Comparison of ENCODE assay signal across 16 cellular contexts in genomic region chr10:124545346-124545745, GRCh38.
DNase-seq lines count a peak whose midpoint lies in the region; ATAC-seq and TF ChIP-seq lines count a peak whose summit lies in the region.
"Had no signal": no experiment of that assay in that cellular context is flagged by ENCODE, and none has a peak within 500 bp of the region (broad histone marks: within the 10 kb centered on the region; RNA-seq: fewer than 3 reads in every experiment).

No MANE protein-coding gene starts in this region.

- no peaks in the 10 kb centered on the region for H3K36me3 Mint-ChIP-seq in stimulated activated memory B cell treated with anti-CD40 and anti-IgM and Interleukin-4, amounts not matched to agents 10 μg/mL and 1 μg/mL and 100 μg/mL, for 72 hours

- no peak for TF ChIP-seq CTCF in VCaP (conservative IDR thresholded peaks at IDR 0.05)

- intact Hi-C loops in Right ventricle myocardium inferior (cut with DNase I), result no loop called here
- intact Hi-C loops in Right ventricle myocardium superior (cut with DNase I), result no loop called here

- H3K4me1 Mint-ChIP-seq in stimulated activated memory B cell treated with anti-CD40 and anti-IgM and Interleukin-4, amounts not matched to agents 10 μg/mL and 1 μg/mL and 100 μg/mL, for 72 hours, result peaks cover 75% of the 10 kb centered on the region
- H3K4me1 Mint-ChIP-seq: activated T-helper 17 cell treated with anti-CD3 and anti-CD28 coated beads, Interleukin-2, amount 50 U/mL, for 72 hours had no signal

- no peaks in the 10 kb centered on the region for H3K9me3 Mint-ChIP-seq in stimulated activated memory B cell treated with anti-CD40 and anti-IgM and Interleukin-4, amounts not matched to agents 10 μg/mL and 1 μg/mL and 100 μg/mL, for 72 hours
- H3K9me3 Mint-ChIP-seq: activated T-helper 17 cell treated with anti-CD3 and anti-CD28 coated beads, Interleukin-2, amount 50 U/mL, for 72 hours; stimulated activated naive CD8-positive, alpha-beta T cell treated with anti-CD3 and anti-CD28 coated beads, Interleukin-15, Interleukin-2, amounts not matched to agents 100 ng/mL and 50 ng/mL, for 24 hours; T-helper 1 cell treated with Interleukin-12 subunit alpha and Interleukin-12 subunit beta and Interleukin-4 antibody, amounts not matched to agents 30 μg/mL and 1 μg/mL, for 36 hours had no signal

- DNase-seq in Right ventricle myocardium inferior (ENCODE audit: missing footprints) (peak; percentile 39), Right ventricle myocardium superior (no peak), NCI-H128 (lab: John Stamatoyannopoulos, UW; ENCODE audit: unreplicated experiment) (peak; percentile 2), left lobe of liver (ENCODE audit: low spot score) (no peak), GF-D8 (lab: John Stamatoyannopoulos, UW) (no peak), H4 (ENCODE audit: low spot score) (no peak)
- DNase-seq: foreskin melanocyte, lower lobe of right lung, NCI-H1694 treated with DMSO at 0.1 percent for 48 hours, sigmoid colon, uterus had no signal

- ATAC-seq in Right ventricle myocardium inferior (no peak), Right ventricle myocardium superior (ENCODE audit: poor library complexity) (no peak), left lobe of liver (no peak)
- ATAC-seq in stimulated activated memory B cell treated with anti-CD40 and anti-IgM and Interleukin-4, amounts not matched to agents 10 μg/mL and 1 μg/mL and 100 μg/mL, for 72 hours, result no peak
- ATAC-seq: activated T-helper 17 cell treated with anti-CD3 and anti-CD28 coated beads, Interleukin-2, amount 50 U/mL, for 72 hours had no signal

- H3K27me3 Mint-ChIP-seq in stimulated activated memory B cell treated with anti-CD40 and anti-IgM and Interleukin-4, amounts not matched to agents 10 μg/mL and 1 μg/mL and 100 μg/mL, for 72 hours, result no peaks in the 10 kb centered on the region
- H3K27me3 Mint-ChIP-seq: activated T-helper 17 cell treated with anti-CD3 and anti-CD28 coated beads, Interleukin-2, amount 50 U/mL, for 72 hours; stimulated activated naive CD8-positive, alpha-beta T cell treated with anti-CD3 and anti-CD28 coated beads, Interleukin-15, Interleukin-2, amounts not matched to agents 100 ng/mL and 50 ng/mL, for 24 hours had no signal

- peak overlapping the region; percentile 81 for H3K27ac Mint-ChIP-seq in stimulated activated memory B cell treated with anti-CD40 and anti-IgM and Interleukin-4, amounts not matched to agents 10 μg/mL and 1 μg/mL and 100 μg/mL, for 72 hours
- H3K27ac Mint-ChIP-seq: activated T-helper 17 cell treated with anti-CD3 and anti-CD28 coated beads, Interleukin-2, amount 50 U/mL, for 72 hours; stimulated activated naive CD8-positive, alpha-beta T cell treated with anti-CD3 and anti-CD28 coated beads, Interleukin-15, Interleukin-2, amounts not matched to agents 100 ng/mL and 50 ng/mL, for 24 hours; T-helper 1 cell treated with Interleukin-12 subunit alpha and Interleukin-12 subunit beta and Interleukin-4 antibody, amounts not matched to agents 30 μg/mL and 1 μg/mL, for 36 hours had no signal

- peak overlapping the region; percentile 82 for H3K4me3 Mint-ChIP-seq in stimulated activated memory B cell treated with anti-CD40 and anti-IgM and Interleukin-4, amounts not matched to agents 10 μg/mL and 1 μg/mL and 100 μg/mL, for 72 hours
- H3K4me3 Mint-ChIP-seq: activated T-helper 17 cell treated with anti-CD3 and anti-CD28 coated beads, Interleukin-2, amount 50 U/mL, for 72 hours; stimulated activated naive CD8-positive, alpha-beta T cell treated with anti-CD3 and anti-CD28 coated beads, Interleukin-15, Interleukin-2, amounts not matched to agents 100 ng/mL and 50 ng/mL, for 24 hours; T-helper 1 cell treated with Interleukin-12 subunit alpha and Interleukin-12 subunit beta and Interleukin-4 antibody, amounts not matched to agents 30 μg/mL and 1 μg/mL, for 36 hours had no signal

- peak overlapping the region; percentile 76 for H3K27ac ChIP-seq in VCaP
- H3K27ac ChIP-seq: lower lobe of right lung, sigmoid colon, uterus had no signal

Comparison
In these comparisons a context has a peak if more than half of its experiments do, and no peak if none do; other contexts are left out.
1. DNase-seq: peak in Right ventricle myocardium inferior (single experiment) and NCI-H128 (single experiment); none in Right ventricle myocardium superior (single experiment), left lobe of liver (single experiment), GF-D8 (single experiment) and H4 (single experiment).